Comparison of ENCODE assay signal across 9 cellular contexts in the genomic region with DNA sequence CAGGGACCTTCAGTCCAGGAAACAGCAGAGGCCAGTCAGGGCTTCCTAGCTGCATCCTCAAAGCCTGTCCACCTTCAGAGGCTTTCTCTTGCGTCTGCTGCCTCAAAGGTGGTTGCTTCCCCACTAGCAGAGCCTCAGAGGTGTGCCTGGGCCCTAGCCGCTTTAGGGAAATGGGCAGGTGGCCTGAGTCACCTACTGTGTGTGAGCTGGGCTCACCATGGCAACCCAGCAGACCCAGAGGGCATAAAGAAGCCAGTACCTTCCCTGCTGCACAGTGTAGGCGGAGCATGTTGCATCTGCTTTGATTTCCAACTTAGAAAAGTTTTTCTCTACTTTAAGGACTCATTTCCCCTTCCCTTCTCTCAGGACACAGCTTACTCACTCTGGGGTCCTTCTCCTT. TPM values are rescaled to one million over a fixed set of nuclear protein-coding genes. Genes with fewer than 3 reads are reported as not detected.
DNase-seq lines count a peak whose midpoint lies in the region; ATAC-seq and TF ChIP-seq lines count a peak whose summit lies in the region.
"Had no signal": no experiment of that assay in that cellular context is flagged by ENCODE, and none has a peak within 500 bp of the region (broad histone marks: within the 10 kb centered on the region; RNA-seq: fewer than 3 reads in every experiment).

No MANE protein-coding gene starts in this region.

- no peaks in the 10 kb centered on the region for H3K9me3 ChIP-seq in left ventricle myocardium inferior (replicated peaks)
- H3K9me3 ChIP-seq in transverse colon, result no peaks in the 10 kb centered on the region

- WGBS in transverse colon (ENCODE audit: low coverage in 1 of 2), 2 donors, result 89% methylated on average over 3 of the region's 3 CpGs; no CpG with 5 or more reads in 1 of the 2 donors

- H3K27ac Mint-ChIP-seq in glutamatergic neuron (ENCODE audit: unreplicated experiment) (no peak overlapping the region), type B pancreatic cell (peak overlapping the region; percentile 88)

- DNase-seq in left ventricle myocardium inferior, result no peak
- no peak for DNase-seq in Right ventricle myocardium inferior (ENCODE audit: missing footprints)
- peak; percentile 51 for DNase-seq in activated CD4-positive, alpha-beta T cell treated with anti-CD3 and anti-CD28 coated beads for 48 hours
- DNase-seq in glutamatergic neuron, result no peak
- DNase-seq in type B pancreatic cell (ENCODE audit: extremely low spot score, unreplicated experiment), result no peak
- no peak for DNase-seq in transverse colon
- DNase-seq: left colon had no signal

- no peaks in the 10 kb centered on the region for H3K36me3 Mint-ChIP-seq in glutamatergic neuron (ENCODE audit: unreplicated experiment)
- H3K36me3 Mint-ChIP-seq in type B pancreatic cell, result peaks cover 5% of the 10 kb centered on the region

- TF ChIP-seq EP300 in transverse colon (IDR thresholded peaks at IDR 0.05; ENCODE audit: low read depth), result no peak

- TF ChIP-seq CTCF in left ventricle myocardium inferior (IDR thresholded peaks at IDR 0.05; ENCODE audit: borderline replicate concordance) (no peak), glutamatergic neuron (IDR thresholded peaks at IDR 0.05; ENCODE audit: partially characterized antibody, unreplicated experiment) (no peak), type B pancreatic cell (conservative IDR thresholded peaks at IDR 0.05) (no peak), transverse colon (IDR thresholded peaks at IDR 0.05) (no peak)

- H3K4me3 ChIP-seq in left ventricle myocardium inferior (no peak overlapping the region), transverse colon (no peak overlapping the region)

- no peak for TF ChIP-seq POLR2A in transverse colon (IDR thresholded peaks at IDR 0.05)

- no peak for ATAC-seq in Right ventricle myocardium inferior
- ATAC-seq in HG03469 (IDR thresholded peaks at IDR 0.05; ENCODE audit: unreplicated experiment), result no peak
- ATAC-seq in GM19397 (IDR thresholded peaks at IDR 0.05; ENCODE audit: unreplicated experiment), result no peak
- ATAC-seq: left colon had no signal

- H3K4me1 ChIP-seq in left ventricle myocardium inferior, result peaks cover 93% of the 10 kb centered on the region
- peaks cover 47 to 86% (median 65%) of the 10 kb centered on the region in 4 donors for H3K4me1 ChIP-seq in transverse colon

- intact Hi-C loops in left ventricle myocardium inferior (cut with micrococcal nuclease), result no loop called here
- intact Hi-C loops in Right ventricle myocardium inferior (cut with DNase I), result no loop called here
- intact Hi-C loops in transverse colon (cut with DNase I; ENCODE audit: low total_unique reads), result no loop called here

- H3K27me3 Mint-ChIP-seq in glutamatergic neuron (ENCODE audit: unreplicated experiment), result peaks cover 7% of the 10 kb centered on the region
- H3K27me3 Mint-ChIP-seq in type B pancreatic cell, result no peaks in the 10 kb centered on the region

- H3K4me1 Mint-ChIP-seq in glutamatergic neuron (ENCODE audit: low read depth, unreplicated experiment), result peaks cover 38% of the 10 kb centered on the region
- peaks cover 65% of the 10 kb centered on the region for H3K4me1 Mint-ChIP-seq in type B pancreatic cell (ENCODE audit: unreplicated experiment)

- no peaks in the 10 kb centered on the region for H3K9me3 Mint-ChIP-seq in glutamatergic neuron (ENCODE audit: unreplicated experiment)
- H3K9me3 Mint-ChIP-seq in type B pancreatic cell, result no peaks in the 10 kb centered on the region

- H3K27ac ChIP-seq in left ventricle myocardium inferior (replicated peaks) (peak overlapping the region; percentile 81), transverse colon (peak overlapping the region in 2 of 4 donors; percentile 14 to 16)

- H3K4me3 Mint-ChIP-seq in glutamatergic neuron (ENCODE audit: unreplicated experiment) (peak overlapping the region; percentile 41), type B pancreatic cell (peak overlapping the region; percentile 38)

- in situ Hi-C loops in transverse colon (cut with MboI; ENCODE audit: low pct_ligation_motif_present in 1 of 4, low pct_unique_long_range_greater_than_20kb in 1 of 4, low sequenced_read_pairs in 3 of 4), result no loop called here

- no peaks in the 10 kb centered on the region for H3K36me3 ChIP-seq in left ventricle myocardium inferior
- H3K36me3 ChIP-seq in transverse colon, result no peaks in the 10 kb centered on the region

- H3K27me3 ChIP-seq in left ventricle myocardium inferior (ENCODE audit: low read depth) (no peaks in the 10 kb centered on the region), transverse colon (no peaks in the 10 kb centered on the region)

RNA-seq across cellular contexts. Expression of a gene that starts 12.5 kb away (rescaled TPM):
- total RNA-seq in left ventricle myocardium inferior, result 19.5 TPM
- 20.2 TPM for total RNA-seq in Right ventricle myocardium inferior
- 16.7 TPM for total RNA-seq in glutamatergic neuron (ENCODE audit: unreplicated experiment)
- total RNA-seq in type B pancreatic cell (ENCODE audit: low replicate concordance), result 28.8 and 41.9 TPM in 2 replicates
- total RNA-seq in transverse colon, result 100 to 1,000 TPM in 2 of 4 donors, 10 to 100 TPM in 2; 17.9 to 140 (median 101) TPM
